1 cellular context compared by ENCODE assay signal in the genomic region with DNA sequence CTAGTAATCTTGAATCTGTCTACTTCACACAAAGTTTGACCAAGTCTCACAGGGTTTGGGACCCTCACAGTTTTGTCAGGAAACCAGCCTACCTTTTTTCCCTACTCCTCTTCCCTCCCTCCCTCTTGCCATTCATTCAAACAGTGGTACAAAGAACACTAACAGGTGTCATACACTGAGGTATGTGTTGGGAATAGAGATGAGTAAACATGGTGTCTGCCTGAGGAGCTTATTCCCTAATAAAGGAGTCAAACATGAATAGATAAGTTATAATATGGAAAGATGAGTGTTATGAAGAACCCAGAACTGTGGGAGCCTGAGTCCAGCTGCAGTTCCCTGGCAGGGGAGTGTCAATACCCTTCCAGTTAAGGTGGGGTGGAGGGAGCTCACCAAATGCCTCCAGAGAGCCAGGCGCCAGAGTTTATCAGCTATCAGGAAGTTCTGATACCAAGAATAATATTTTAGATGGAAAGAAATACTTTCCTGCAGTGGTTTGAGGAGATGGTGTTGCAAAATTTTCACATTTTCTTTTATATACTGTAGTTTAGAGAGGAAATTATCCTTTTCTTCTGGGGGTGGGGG.
TF ChIP-seq lines count a peak whose summit lies in the region.

No MANE protein-coding gene starts in this region.

TF ChIP-seq in GM23338, 12 proteins besides CTCF, POLR2A, EP300 and RAD21 (continued from another document):
- no peak for TF ChIP-seq REST (IDR thresholded peaks at IDR 0.05; ENCODE audit: unreplicated experiment)
